ENCODE assay signal across 16 cellular contexts in genomic region chr6:117387454-117387974, GRCh38. TPM values are rescaled to one million over a fixed set of nuclear protein-coding genes. Genes with fewer than 3 reads are reported as not detected.
DNase-seq lines count a peak whose midpoint lies in the region; ATAC-seq and TF ChIP-seq lines count a peak whose summit lies in the region.
"Had no signal": no experiment of that assay in that cellular context is flagged by ENCODE, and none has a peak within 500 bp of the region (broad histone marks: within the 10 kb centered on the region; RNA-seq: fewer than 3 reads in every experiment).

No MANE protein-coding gene starts in this region.

- no peaks in the 10 kb centered on the region for H3K27me3 ChIP-seq in PC-3 (ENCODE audit: low read length)
- no peaks in the 10 kb centered on the region for H3K27me3 ChIP-seq in right lobe of liver

- H3K36me3 Mint-ChIP-seq in progenitor cell of endocrine pancreas (ENCODE audit: insufficient read depth) (no peaks in the 10 kb centered on the region), glutamatergic neuron (ENCODE audit: unreplicated experiment) (no peaks in the 10 kb centered on the region), natural killer cell (no peaks in the 10 kb centered on the region), MCF 10A (ENCODE audit: insufficient read depth, unreplicated experiment) (peaks cover 86% of the 10 kb centered on the region)

- CTCF ChIA-PET in PC-3 (lab: Charles Lee), result no interaction called here
- CTCF ChIA-PET in MCF 10A (lab: Yijun Ruan, JAX), result interaction anchor here (0.6 kb wide), 1 partner anchor 186 kb away, joined by 3 read pairs; no protein-coding TSS in a partner anchor

- H3K4me1 Mint-ChIP-seq in progenitor cell of endocrine pancreas (ENCODE audit: low read depth) (peaks cover 57% of the 10 kb centered on the region), glutamatergic neuron (ENCODE audit: low read depth, unreplicated experiment) (no peaks in the 10 kb centered on the region), natural killer cell (no peaks in the 10 kb centered on the region), MCF 10A (ENCODE audit: insufficient read depth, unreplicated experiment) (peaks cover 32% of the 10 kb centered on the region)

- H3K4me3 ChIP-seq in PC-3 (ENCODE audit: low read length), result no peak overlapping the region
- no peak overlapping the region for H3K4me3 ChIP-seq in right lobe of liver
- H3K4me3 ChIP-seq: HAP-1 had no signal

- H3K27me3 Mint-ChIP-seq in progenitor cell of endocrine pancreas (no peaks in the 10 kb centered on the region), glutamatergic neuron (ENCODE audit: unreplicated experiment) (no peaks in the 10 kb centered on the region), natural killer cell (ENCODE audit: low read depth in 2 of 2) (peaks cover 15 to 34% of the 10 kb centered on the region in 2 donors), MCF 10A (ENCODE audit: insufficient read depth, unreplicated experiment) (no peaks in the 10 kb centered on the region)

- peak overlapping the region; percentile 11 for H3K4me3 Mint-ChIP-seq in progenitor cell of endocrine pancreas (ENCODE audit: low read depth)
- H3K4me3 Mint-ChIP-seq in glutamatergic neuron (ENCODE audit: unreplicated experiment), result no peak overlapping the region
- no peak overlapping the region for H3K4me3 Mint-ChIP-seq in natural killer cell
- no peak overlapping the region for H3K4me3 Mint-ChIP-seq in MCF 10A (ENCODE audit: unreplicated experiment)
- H3K4me3 Mint-ChIP-seq: CD4-positive, alpha-beta T cell had no signal

- peak overlapping the region; percentile 46 for H3K27ac Mint-ChIP-seq in progenitor cell of endocrine pancreas
- H3K27ac Mint-ChIP-seq in glutamatergic neuron (ENCODE audit: unreplicated experiment), result no peak overlapping the region
- H3K27ac Mint-ChIP-seq in natural killer cell, result no peak overlapping the region
- no peak overlapping the region for H3K27ac Mint-ChIP-seq in MCF 10A (ENCODE audit: low read depth, unreplicated experiment)
- H3K27ac Mint-ChIP-seq: CD4-positive, alpha-beta T cell had no signal

- TSS peak; percentile 20 for BruUV-seq in PC-3 (replicated peaks; lab: Mats Ljungman, UMichigan)
- BruUV-seq in MCF 10A (replicated peaks; lab: Mats Ljungman, UMichigan), result no TSS peak

- H3K9me3 ChIP-seq in PC-3 (ENCODE audit: low read length), result no peaks in the 10 kb centered on the region
- no peaks in the 10 kb centered on the region for H3K9me3 ChIP-seq in right lobe of liver
- H3K9me3 ChIP-seq: Caco-2, HAP-1 had no signal

- H4K20me1 ChIP-seq in PC-3 (ENCODE audit: low read length), result no peaks in the 10 kb centered on the region

- intact Hi-C loops in PC-3 (cut with micrococcal nuclease) (loop anchor here (1.0 to 5.0 kb wide), 2 partner anchors 35 to 160 kb away; no protein-coding TSS in a partner anchor), right lobe of liver (cut with DNase I) (no loop called here), natural killer cell (cut with micrococcal nuclease) (no loop called here), MCF 10A (cut with micrococcal nuclease) (no loop called here)

- peak overlapping the region; percentile 52 for H3K4me2 ChIP-seq in PC-3 (ENCODE audit: low read length)

- peaks cover 9% of the 10 kb centered on the region for H3K9me3 Mint-ChIP-seq in progenitor cell of endocrine pancreas (ENCODE audit: low read depth)
- no peaks in the 10 kb centered on the region for H3K9me3 Mint-ChIP-seq in glutamatergic neuron (ENCODE audit: unreplicated experiment)
- peaks cover 0 to 2% of the 10 kb centered on the region in 2 donors for H3K9me3 Mint-ChIP-seq in natural killer cell
- no peaks in the 10 kb centered on the region for H3K9me3 Mint-ChIP-seq in MCF 10A (ENCODE audit: unreplicated experiment)
- H3K9me3 Mint-ChIP-seq: CD4-positive, alpha-beta T cell had no signal

- H2AFZ ChIP-seq in PC-3 (ENCODE audit: low read length), result peak overlapping the region; percentile 12; the same call in 1 of the 2 replicates

- no peak for TF ChIP-seq POLR2A in right lobe of liver (IDR thresholded peaks at IDR 0.05)

- no peak overlapping the region for H3K9ac ChIP-seq in PC-3 (ENCODE audit: low read length)

- POLR2A ChIA-PET in PC-3 (lab: Charles Lee; ENCODE audit: unreplicated experiment), result no interaction called here
- POLR2A ChIA-PET in MCF 10A (lab: Yijun Ruan, JAX), result interaction anchor here (0.7 to 1.2 kb wide), 2 partner anchors 38 to 215 kb away, joined by 3 read pairs; partner anchors contain the start of genes GOPC and ROS1

- 26% methylated on average over 1 of the region's 1 CpG for WGBS in right lobe of liver (ENCODE audit: insufficient coverage, low coverage, low lambda C conversion rate, missing lambda C conversion rate)

- H3K36me3 ChIP-seq in PC-3 (ENCODE audit: low read depth, low read length) (no peaks in the 10 kb centered on the region), right lobe of liver (no peaks in the 10 kb centered on the region)
- H3K36me3 ChIP-seq: HAP-1 had no signal

- no peaks in the 10 kb centered on the region for H3F3A ChIP-seq in PC-3 (ENCODE audit: low read length, unreplicated experiment)

- DNase-seq in PC-3, result peak; percentile 3
- DNase-seq in left lobe of liver (ENCODE audit: low spot score), result no peak
- DNase-seq in right lobe of liver, result no peak
- DNase-seq in progenitor cell of endocrine pancreas (ENCODE audit: low spot score, unreplicated experiment), result no peak
- no peak for DNase-seq in SHP77 treated with DMSO at 0.1 percent for 48 hours (lab: John Stamatoyannopoulos, UW)
- DNase-seq in glutamatergic neuron, result no peak
- no peak for DNase-seq in natural killer cell
- no peak for DNase-seq in MCF 10A (ENCODE audit: unreplicated experiment)
- DNase-seq: AML-193; Caco-2; CD4-positive, alpha-beta T cell; DMS79 treated with DMSO at 0.1 percent for 48 hours; GF-D8 had no signal

- no peaks in the 10 kb centered on the region for H3K9me2 ChIP-seq in PC-3 (replicated peaks; ENCODE audit: low read length)

- ATAC-seq in PC-3 (peak; percentile 45), left lobe of liver (peak; percentile 20), right lobe of liver (peak in 3 of 4 donors; percentile 24 to 38 (median 37)), natural killer cell (no peak)

- no peaks in the 10 kb centered on the region for H3K79me2 ChIP-seq in PC-3 (ENCODE audit: low read length)

- H3K4me1 ChIP-seq in PC-3 (ENCODE audit: insufficient read depth, low read length) (peaks cover 47% of the 10 kb centered on the region), right lobe of liver (peaks cover 0 to 50% (median 16%) of the 10 kb centered on the region in 4 donors)
- H3K4me1 ChIP-seq: HAP-1 had no signal

- H3K27ac ChIP-seq in PC-3 (ENCODE audit: low read length), result peak overlapping the region; percentile 90
- no peak overlapping the region for H3K27ac ChIP-seq in right lobe of liver
- H3K27ac ChIP-seq: C4-2B had no signal

- no peak for TF ChIP-seq CTCF in PC-3 (conservative IDR thresholded peaks at IDR 0.05; ENCODE audit: low read depth, low read length)
- no peak for TF ChIP-seq CTCF in right lobe of liver (IDR thresholded peaks at IDR 0.05)
- TF ChIP-seq CTCF in progenitor cell of endocrine pancreas (IDR thresholded peaks at IDR 0.05; ENCODE audit: unreplicated experiment), result no peak
- no peak for TF ChIP-seq CTCF in glutamatergic neuron (IDR thresholded peaks at IDR 0.05; ENCODE audit: partially characterized antibody, unreplicated experiment)
- TF ChIP-seq CTCF in natural killer cell (IDR thresholded peaks at IDR 0.05), result no peak
- no peak for TF ChIP-seq CTCF in MCF 10A (IDR thresholded peaks at IDR 0.05; ENCODE audit: unreplicated experiment)

RNA-seq across cellular contexts. Expression of gene ROS1, which starts 38.2 kb away (rescaled TPM):
- total RNA-seq in PC-3 (2014; rRNA removed), result 0.07 and 0.17 TPM in 2 replicates
- total RNA-seq in left lobe of liver, result 0.15 TPM
- total RNA-seq in right lobe of liver, result under 1 TPM in 3 of 6 experiments, not detected in 3; 0.07 to 0.12 (median 0.07) TPM
- 0.14 and 0.22 TPM in 2 replicates for total RNA-seq in progenitor cell of endocrine pancreas
- not detected for total RNA-seq in glutamatergic neuron (ENCODE audit: unreplicated experiment)
- not detected for total RNA-seq in natural killer cell
- 63.0 and 69.6 TPM in 2 replicates for total RNA-seq in MCF 10A (2022)
- total RNA-seq: CD4-positive, alpha-beta T cell; HT-29 had no signal

Comparison
In these comparisons a context has a peak if more than half of its experiments do, and no peak if none do; other contexts are left out.
1. ATAC-seq: peak in PC-3 (single experiment), left lobe of liver (single experiment) and right lobe of liver (3 of 4); none in natural killer cell (0 of 3).
2. RNA of gene ROS1, which starts 38.2 kb away (total RNA-seq): 63.0 to 69.6 TPM in MCF 10A; 0.15 TPM in left lobe of liver (single experiment), 0.14 to 0.22 TPM in progenitor cell of endocrine pancreas, 0.07 to 0.17 TPM in PC-3, 0.07 to 0.12 TPM in right lobe of liver, not detected in glutamatergic neuron (single experiment) and not detected in natural killer cell; every median in the first group is over 10 times any median in the second.